28 cellular contexts compared by ENCODE assay signal in the genomic region with DNA sequence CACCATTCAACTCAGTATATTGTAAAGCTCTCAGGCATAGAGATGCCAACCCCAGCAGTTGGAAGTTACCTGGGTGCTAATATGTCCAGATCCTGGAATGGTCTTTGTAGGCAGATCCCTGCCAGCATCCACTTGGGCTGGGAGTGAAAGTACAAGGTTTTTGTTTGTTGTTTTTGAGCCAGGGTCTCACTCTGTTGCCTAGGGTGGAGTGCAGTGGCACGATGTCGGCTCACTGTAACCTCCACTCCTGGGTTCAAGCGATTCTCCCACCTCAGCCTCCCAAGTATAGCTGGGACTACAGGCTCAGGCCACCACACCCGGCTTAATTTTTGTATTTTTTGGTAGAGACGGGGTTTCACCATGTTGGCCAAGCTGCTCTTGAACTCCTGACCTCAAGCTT.
"Had no signal": no experiment of that assay in that cellular context is flagged by ENCODE, and none has a peak within 500 bp of the region (broad histone marks: within the 10 kb centered on the region; RNA-seq: fewer than 3 reads in every experiment).

No MANE protein-coding gene starts in this region.

- H3K27ac Mint-ChIP-seq: memory B cell; mesothelial cell of epicardium; naive B cell; natural killer cell; nephron progenitor cell; neural progenitor cell; progenitor cell of endocrine pancreas; stimulated activated memory B cell treated with anti-CD40 and anti-IgM and Interleukin-4, amounts not matched to agents 10 μg/mL and 1 μg/mL and 100 μg/mL, for 72 hours; stimulated activated naive CD8-positive, alpha-beta T cell treated with anti-CD3 and anti-CD28 coated beads, Interleukin-15, amount 100 ng/mL, for 72 hours; type B pancreatic cell had no signal

- H3K4me3 Mint-ChIP-seq: memory B cell; mesothelial cell of epicardium; naive B cell; natural killer cell; nephron progenitor cell; stimulated activated memory B cell treated with anti-CD40 and anti-IgM and Interleukin-4, amounts not matched to agents 10 μg/mL and 1 μg/mL and 100 μg/mL, for 72 hours; stimulated activated naive CD8-positive, alpha-beta T cell treated with anti-CD3 and anti-CD28 coated beads, Interleukin-15, amount 100 ng/mL, for 72 hours; type B pancreatic cell had no signal

- H3K4me1 Mint-ChIP-seq: memory B cell; naive B cell; natural killer cell; stimulated activated memory B cell treated with anti-CD40 and anti-IgM and Interleukin-4, amounts not matched to agents 10 μg/mL and 1 μg/mL and 100 μg/mL, for 72 hours; stimulated activated naive CD8-positive, alpha-beta T cell treated with anti-CD3 and anti-CD28 coated beads, Interleukin-15, amount 100 ng/mL, for 72 hours had no signal

- DNase-seq: heart right ventricle; islet precursor cell; left ventricle myocardium inferior; naive B cell; natural killer cell; nephron progenitor cell; occipital lobe; small intestine; stimulated activated CD4-positive, alpha-beta T cell treated with anti-CD3 and anti-CD28 coated beads, Interleukin-1b, Interleukin-23, amount 100 ng/mL, for 48 hours; stimulated activated CD4-positive, alpha-beta T cell treated with anti-CD3 and anti-CD28 coated beads, Interleukin-2, amount 100 ng/mL, for 48 hours; stimulated activated CD4-positive, alpha-beta T cell treated with anti-CD3 and anti-CD28 coated beads, Interleukin-4, amount 100 ng/mL, for 4 hours; stimulated activated CD8-positive, alpha-beta memory T cell treated with anti-CD3 and anti-CD28 coated beads, Interleukin-4, amount 100 ng/mL, for 48 hours; stimulated activated naive CD4-positive, alpha-beta T cell treated with Interleukin-2 at 50 U/mL for 16 hours; stimulated activated naive CD8-positive, alpha-beta T cell treated with anti-CD3 and anti-CD28 coated beads, Interleukin-15, amount 100 ng/mL, for 72 hours; substantia nigra; uterus had no signal

- H3K36me3 Mint-ChIP-seq: memory B cell; mesothelial cell of epicardium; naive B cell; natural killer cell; neural progenitor cell; stimulated activated memory B cell treated with anti-CD40 and anti-IgM and Interleukin-4, amounts not matched to agents 10 μg/mL and 1 μg/mL and 100 μg/mL, for 72 hours; type B pancreatic cell had no signal

- H3K9me3 ChIP-seq: heart right ventricle, left ventricle myocardium inferior, neutrophil, tibial nerve, uterus had no signal

- H3K27ac ChIP-seq: heart right ventricle, hepatocyte, left ventricle myocardium inferior, neural progenitor cell, neutrophil, parathyroid adenoma, tibial nerve, uterus had no signal

- H3K27me3 ChIP-seq: uterus had no signal

- H3K9me3 Mint-ChIP-seq: memory B cell; mesothelial cell of epicardium; naive B cell; natural killer cell; nephron progenitor cell; stimulated activated memory B cell treated with anti-CD40 and anti-IgM and Interleukin-4, amounts not matched to agents 10 μg/mL and 1 μg/mL and 100 μg/mL, for 72 hours; stimulated activated naive CD8-positive, alpha-beta T cell treated with anti-CD3 and anti-CD28 coated beads, Interleukin-15, amount 100 ng/mL, for 72 hours; type B pancreatic cell had no signal

- H3K4me1 ChIP-seq: heart right ventricle, left ventricle myocardium inferior, uterus had no signal

- H3K36me3 ChIP-seq: heart right ventricle, left ventricle myocardium inferior, neural progenitor cell, neutrophil, tibial nerve, uterus had no signal

- H3K4me3 ChIP-seq: heart right ventricle, hepatocyte, left ventricle myocardium inferior, neural progenitor cell, tibial nerve, uterus had no signal

- ATAC-seq: heart right ventricle; natural killer cell; right cardiac atrium; sciatic nerve; stimulated activated memory B cell treated with anti-CD40 and anti-IgM and Interleukin-4, amounts not matched to agents 10 μg/mL and 1 μg/mL and 100 μg/mL, for 72 hours; stimulated activated naive CD8-positive, alpha-beta T cell treated with anti-CD3 and anti-CD28 coated beads, Interleukin-15, amount 100 ng/mL, for 72 hours had no signal
